ENCODE assay signal across 1 cellular context in genomic region chr20:22245139-22245538, GRCh38.
TF ChIP-seq lines count a peak whose summit lies in the region.

No MANE protein-coding gene starts in this region.

TF ChIP-seq in HepG2, 621 proteins besides CTCF, POLR2A, EP300 and RAD21 (continued from another document and continues in another):
- TF ChIP-seq ZNF12 (CRISPR knock-in tag; IDR thresholded peaks at IDR 0.05) = no peak
- TF ChIP-seq ZNF761 (CRISPR knock-in tag; conservative IDR thresholded peaks at IDR 0.05) = no peak
- no peak for TF ChIP-seq CCAR2 (optimal IDR thresholded peaks at IDR 0.05; ENCODE audit: low read depth, low read length)
- no peak for TF ChIP-seq MTA3 (CRISPR knock-in tag; IDR thresholded peaks at IDR 0.05)
- TF ChIP-seq ZNF501 (CRISPR knock-in tag; IDR thresholded peaks at IDR 0.05) = peak; percentile 60; the same call in 1 of the 2 replicates
- TF ChIP-seq ARNT (IDR thresholded peaks at IDR 0.05) = no peak
- TF ChIP-seq CENPX (CRISPR knock-in tag; IDR thresholded peaks at IDR 0.05) = no peak
- no peak for TF ChIP-seq ARID2 (CRISPR knock-in tag; IDR thresholded peaks at IDR 0.05; ENCODE audit: borderline replicate concordance)
- TF ChIP-seq MYC (CRISPR knock-in tag; IDR thresholded peaks at IDR 0.05; ENCODE audit: borderline replicate concordance) = peak; percentile 79; the same call in 1 of the 2 replicates
- peak; percentile 72 for TF ChIP-seq PITX1 (CRISPR knock-in tag; IDR thresholded peaks at IDR 0.05)
- TF ChIP-seq ZNF354B (CRISPR knock-in tag; IDR thresholded peaks at IDR 0.05) = no peak
- no peak for TF ChIP-seq SOX13 (IDR thresholded peaks at IDR 0.05)
- no peak for TF ChIP-seq SOX13 (CRISPR knock-in tag; conservative IDR thresholded peaks at IDR 0.05 in 1 of 2, IDR thresholded peaks at IDR 0.05 in 1 of 2)
- TF ChIP-seq RORA (CRISPR knock-in tag; IDR thresholded peaks at IDR 0.05) = no peak
- TF ChIP-seq, protein P1, sequence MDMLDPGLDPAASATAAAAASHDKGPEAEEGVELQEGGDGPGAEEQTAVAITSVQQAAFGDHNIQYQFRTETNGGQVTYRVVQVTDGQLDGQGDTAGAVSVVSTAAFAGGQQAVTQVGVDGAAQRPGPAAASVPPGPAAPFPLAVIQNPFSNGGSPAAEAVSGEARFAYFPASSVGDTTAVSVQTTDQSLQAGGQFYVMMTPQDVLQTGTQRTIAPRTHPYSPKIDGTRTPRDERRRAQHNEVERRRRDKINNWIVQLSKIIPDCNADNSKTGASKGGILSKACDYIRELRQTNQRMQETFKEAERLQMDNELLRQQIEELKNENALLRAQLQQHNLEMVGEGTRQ (IDR thresholded peaks at IDR 0.05; ENCODE audit: low read depth, low read length) = peak; percentile 18; the same call in 1 of the 2 replicates
- TF ChIP-seq, protein P1 (CRISPR knock-in tag; IDR thresholded peaks at IDR 0.05; ENCODE audit: borderline replicate concordance) = peak; percentile 26; the same call in 1 of the 2 replicates
- TF ChIP-seq ZKSCAN8 (CRISPR knock-in tag; IDR thresholded peaks at IDR 0.05; ENCODE audit: borderline replicate concordance) = no peak
- TF ChIP-seq ZFP36 (IDR thresholded peaks at IDR 0.05; ENCODE audit: borderline replicate concordance, low read depth, low read length, partially characterized antibody) = no peak
- TF ChIP-seq ZNF441 (CRISPR knock-in tag; IDR thresholded peaks at IDR 0.05; ENCODE audit: borderline replicate concordance) = no peak
- TF ChIP-seq NR2F1 (CRISPR knock-in tag; IDR thresholded peaks at IDR 0.05) = peak in 1 of 2 experiments; percentile 16; a peak in 1 of 4 replicates
- no peak for TF ChIP-seq SOX6 (IDR thresholded peaks at IDR 0.05)
- peak; percentile 50 for TF ChIP-seq SOX6 (CRISPR knock-in tag; IDR thresholded peaks at IDR 0.05)
- TF ChIP-seq ZFP37 (CRISPR knock-in tag; IDR thresholded peaks at IDR 0.05; ENCODE audit: borderline replicate concordance) = no peak
- no peak for TF ChIP-seq FIP1L1 (IDR thresholded peaks at IDR 0.05; ENCODE audit: borderline replicate concordance, insufficient read depth, low read depth, low read length)
- TF ChIP-seq NFYB (CRISPR knock-in tag; IDR thresholded peaks at IDR 0.05) = 0 out of 2 replicates have a peak, but pooled peaks have one; percentile 22
- peak; percentile 39; the same call in 1 of the 2 replicates for TF ChIP-seq MAFG (CRISPR knock-in tag; IDR thresholded peaks at IDR 0.05)
- TF ChIP-seq, protein P2, sequence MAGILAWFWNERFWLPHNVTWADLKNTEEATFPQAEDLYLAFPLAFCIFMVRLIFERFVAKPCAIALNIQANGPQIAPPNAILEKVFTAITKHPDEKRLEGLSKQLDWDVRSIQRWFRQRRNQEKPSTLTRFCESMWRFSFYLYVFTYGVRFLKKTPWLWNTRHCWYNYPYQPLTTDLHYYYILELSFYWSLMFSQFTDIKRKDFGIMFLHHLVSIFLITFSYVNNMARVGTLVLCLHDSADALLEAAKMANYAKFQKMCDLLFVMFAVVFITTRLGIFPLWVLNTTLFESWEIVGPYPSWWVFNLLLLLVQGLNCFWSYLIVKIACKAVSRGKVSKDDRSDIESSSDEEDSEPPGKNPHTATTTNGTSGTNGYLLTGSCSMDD (CRISPR knock-in tag; IDR thresholded peaks at IDR 0.05) = no peak
- TF ChIP-seq TBL1XR1 (IDR thresholded peaks at IDR 0.05; ENCODE audit: borderline replicate concordance, low read length, partially characterized antibody) = peak; percentile 63
- TF ChIP-seq, protein P3, sequence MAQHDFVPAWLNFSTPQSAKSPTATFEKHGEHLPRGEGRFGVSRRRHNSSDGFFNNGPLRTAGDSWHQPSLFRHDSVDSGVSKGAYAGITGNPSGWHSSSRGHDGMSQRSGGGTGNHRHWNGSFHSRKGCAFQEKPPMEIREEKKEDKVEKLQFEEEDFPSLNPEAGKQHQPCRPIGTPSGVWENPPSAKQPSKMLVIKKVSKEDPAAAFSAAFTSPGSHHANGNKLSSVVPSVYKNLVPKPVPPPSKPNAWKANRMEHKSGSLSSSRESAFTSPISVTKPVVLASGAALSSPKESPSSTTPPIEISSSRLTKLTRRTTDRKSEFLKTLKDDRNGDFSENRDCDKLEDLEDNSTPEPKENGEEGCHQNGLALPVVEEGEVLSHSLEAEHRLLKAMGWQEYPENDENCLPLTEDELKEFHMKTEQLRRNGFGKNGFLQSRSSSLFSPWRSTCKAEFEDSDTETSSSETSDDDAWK (CRISPR knock-in tag; IDR thresholded peaks at IDR 0.05) = no peak
- TF ChIP-seq NCOR1 (IDR thresholded peaks at IDR 0.05; ENCODE audit: borderline replicate concordance, low read length) = no peak
- TF ChIP-seq HNRNPUL1 (IDR thresholded peaks at IDR 0.05; ENCODE audit: low read depth, low read length) = no peak
- no peak for TF ChIP-seq ZSCAN30 (CRISPR knock-in tag; IDR thresholded peaks at IDR 0.05)
- no peak for TF ChIP-seq IRF1 (CRISPR knock-in tag; IDR thresholded peaks at IDR 0.05; ENCODE audit: low read depth)
- no peak for TF ChIP-seq ZNF614 (CRISPR knock-in tag; IDR thresholded peaks at IDR 0.05; ENCODE audit: borderline replicate concordance)
- TF ChIP-seq, protein P4, sequence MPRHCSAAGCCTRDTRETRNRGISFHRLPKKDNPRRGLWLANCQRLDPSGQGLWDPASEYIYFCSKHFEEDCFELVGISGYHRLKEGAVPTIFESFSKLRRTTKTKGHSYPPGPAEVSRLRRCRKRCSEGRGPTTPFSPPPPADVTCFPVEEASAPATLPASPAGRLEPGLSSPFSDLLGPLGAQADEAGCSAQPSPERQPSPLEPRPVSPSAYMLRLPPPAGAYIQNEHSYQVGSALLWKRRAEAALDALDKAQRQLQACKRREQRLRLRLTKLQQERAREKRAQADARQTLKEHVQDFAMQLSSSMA (CRISPR knock-in tag; IDR thresholded peaks at IDR 0.05) = no peak
- TF ChIP-seq, protein P5, sequence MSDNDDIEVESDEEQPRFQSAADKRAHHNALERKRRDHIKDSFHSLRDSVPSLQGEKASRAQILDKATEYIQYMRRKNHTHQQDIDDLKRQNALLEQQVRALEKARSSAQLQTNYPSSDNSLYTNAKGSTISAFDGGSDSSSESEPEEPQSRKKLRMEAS (IDR thresholded peaks at IDR 0.05) = peak; percentile 87
- TF ChIP-seq ZNF616 (CRISPR knock-in tag; IDR thresholded peaks at IDR 0.05; ENCODE audit: low read depth) = no peak
- no peak for TF ChIP-seq FOXM1 (CRISPR knock-in tag; IDR thresholded peaks at IDR 0.05)
- no peak for TF ChIP-seq REPIN1 (CRISPR knock-in tag; IDR thresholded peaks at IDR 0.05; ENCODE audit: borderline replicate concordance, low read depth)
- no peak for TF ChIP-seq PREB (CRISPR knock-in tag; IDR thresholded peaks at IDR 0.05)
- peak; percentile 93 for TF ChIP-seq HNF4A (CRISPR knock-in tag; IDR thresholded peaks at IDR 0.05)
- TF ChIP-seq ZNF644 (CRISPR knock-in tag; IDR thresholded peaks at IDR 0.05; ENCODE audit: low read depth) = peak; percentile 68
- TF ChIP-seq, protein P6, sequence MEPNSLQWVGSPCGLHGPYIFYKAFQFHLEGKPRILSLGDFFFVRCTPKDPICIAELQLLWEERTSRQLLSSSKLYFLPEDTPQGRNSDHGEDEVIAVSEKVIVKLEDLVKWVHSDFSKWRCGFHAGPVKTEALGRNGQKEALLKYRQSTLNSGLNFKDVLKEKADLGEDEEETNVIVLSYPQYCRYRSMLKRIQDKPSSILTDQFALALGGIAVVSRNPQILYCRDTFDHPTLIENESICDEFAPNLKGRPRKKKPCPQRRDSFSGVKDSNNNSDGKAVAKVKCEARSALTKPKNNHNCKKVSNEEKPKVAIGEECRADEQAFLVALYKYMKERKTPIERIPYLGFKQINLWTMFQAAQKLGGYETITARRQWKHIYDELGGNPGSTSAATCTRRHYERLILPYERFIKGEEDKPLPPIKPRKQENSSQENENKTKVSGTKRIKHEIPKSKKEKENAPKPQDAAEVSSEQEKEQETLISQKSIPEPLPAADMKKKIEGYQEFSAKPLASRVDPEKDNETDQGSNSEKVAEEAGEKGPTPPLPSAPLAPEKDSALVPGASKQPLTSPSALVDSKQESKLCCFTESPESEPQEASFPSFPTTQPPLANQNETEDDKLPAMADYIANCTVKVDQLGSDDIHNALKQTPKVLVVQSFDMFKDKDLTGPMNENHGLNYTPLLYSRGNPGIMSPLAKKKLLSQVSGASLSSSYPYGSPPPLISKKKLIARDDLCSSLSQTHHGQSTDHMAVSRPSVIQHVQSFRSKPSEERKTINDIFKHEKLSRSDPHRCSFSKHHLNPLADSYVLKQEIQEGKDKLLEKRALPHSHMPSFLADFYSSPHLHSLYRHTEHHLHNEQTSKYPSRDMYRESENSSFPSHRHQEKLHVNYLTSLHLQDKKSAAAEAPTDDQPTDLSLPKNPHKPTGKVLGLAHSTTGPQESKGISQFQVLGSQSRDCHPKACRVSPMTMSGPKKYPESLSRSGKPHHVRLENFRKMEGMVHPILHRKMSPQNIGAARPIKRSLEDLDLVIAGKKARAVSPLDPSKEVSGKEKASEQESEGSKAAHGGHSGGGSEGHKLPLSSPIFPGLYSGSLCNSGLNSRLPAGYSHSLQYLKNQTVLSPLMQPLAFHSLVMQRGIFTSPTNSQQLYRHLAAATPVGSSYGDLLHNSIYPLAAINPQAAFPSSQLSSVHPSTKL (CRISPR knock-in tag; IDR thresholded peaks at IDR 0.05) = peak; percentile 72; the same call in 1 of the 2 replicates
- TF ChIP-seq MTF1 (CRISPR knock-in tag; IDR thresholded peaks at IDR 0.05) = no peak
- peak; percentile 41; the same call in 1 of the 2 replicates for TF ChIP-seq ELF3 (CRISPR knock-in tag; IDR thresholded peaks at IDR 0.05)
- peak; percentile 43; the same call in 1 of the 2 replicates for TF ChIP-seq HNF1B (CRISPR knock-in tag; IDR thresholded peaks at IDR 0.05)
- 0 out of 2 replicates have a peak, but pooled peaks have one; percentile 44 for TF ChIP-seq KDM5B (CRISPR knock-in tag; IDR thresholded peaks at IDR 0.05; ENCODE audit: borderline replicate concordance)
- TF ChIP-seq DDIT3 (CRISPR knock-in tag; IDR thresholded peaks at IDR 0.05) = no peak
- no peak for TF ChIP-seq GTF3A (CRISPR knock-in tag; conservative IDR thresholded peaks at IDR 0.05)
- no peak for TF ChIP-seq ZBTB42 (CRISPR knock-in tag; IDR thresholded peaks at IDR 0.05)
- TF ChIP-seq, protein P7, sequence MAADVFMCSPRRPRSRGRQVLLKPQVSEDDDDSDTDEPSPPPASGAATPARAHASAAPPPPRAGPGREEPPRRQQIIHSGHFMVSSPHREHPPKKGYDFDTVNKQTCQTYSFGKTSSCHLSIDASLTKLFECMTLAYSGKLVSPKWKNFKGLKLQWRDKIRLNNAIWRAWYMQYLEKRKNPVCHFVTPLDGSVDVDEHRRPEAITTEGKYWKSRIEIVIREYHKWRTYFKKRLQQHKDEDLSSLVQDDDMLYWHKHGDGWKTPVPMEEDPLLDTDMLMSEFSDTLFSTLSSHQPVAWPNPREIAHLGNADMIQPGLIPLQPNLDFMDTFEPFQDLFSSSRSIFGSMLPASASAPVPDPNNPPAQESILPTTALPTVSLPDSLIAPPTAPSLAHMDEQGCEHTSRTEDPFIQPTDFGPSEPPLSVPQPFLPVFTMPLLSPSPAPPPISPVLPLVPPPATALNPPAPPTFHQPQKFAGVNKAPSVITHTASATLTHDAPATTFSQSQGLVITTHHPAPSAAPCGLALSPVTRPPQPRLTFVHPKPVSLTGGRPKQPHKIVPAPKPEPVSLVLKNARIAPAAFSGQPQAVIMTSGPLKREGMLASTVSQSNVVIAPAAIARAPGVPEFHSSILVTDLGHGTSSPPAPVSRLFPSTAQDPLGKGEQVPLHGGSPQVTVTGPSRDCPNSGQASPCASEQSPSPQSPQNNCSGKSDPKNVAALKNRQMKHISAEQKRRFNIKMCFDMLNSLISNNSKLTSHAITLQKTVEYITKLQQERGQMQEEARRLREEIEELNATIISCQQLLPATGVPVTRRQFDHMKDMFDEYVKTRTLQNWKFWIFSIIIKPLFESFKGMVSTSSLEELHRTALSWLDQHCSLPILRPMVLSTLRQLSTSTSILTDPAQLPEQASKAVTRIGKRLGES (CRISPR knock-in tag; IDR thresholded peaks at IDR 0.05; ENCODE audit: borderline replicate concordance) = no peak
- TF ChIP-seq AHR (CRISPR knock-in tag; IDR thresholded peaks at IDR 0.05) = no peak
- TF ChIP-seq CHD4 (IDR thresholded peaks at IDR 0.05; ENCODE audit: borderline replicate concordance, low read length) = no peak
- TF ChIP-seq ZNF749 (CRISPR knock-in tag; IDR thresholded peaks at IDR 0.05; ENCODE audit: borderline replicate concordance) = no peak
- peak; percentile 64 for TF ChIP-seq HDAC2 (CRISPR knock-in tag; IDR thresholded peaks at IDR 0.05)
- TF ChIP-seq HMG20A (CRISPR knock-in tag; IDR thresholded peaks at IDR 0.05; ENCODE audit: borderline replicate concordance) = no peak
- TF ChIP-seq CCDC6 (CRISPR knock-in tag; IDR thresholded peaks at IDR 0.05) = no peak
